In genomic region chr10:130049244-130049643, GRCh38 we compare ENCODE assay signal across 8 cellular contexts.
"Had no signal": no experiment of that assay in that cellular context is flagged by ENCODE, and none has a peak within 500 bp of the region (broad histone marks: within the 10 kb centered on the region; RNA-seq: fewer than 3 reads in every experiment).

No MANE protein-coding gene starts in this region.

- H3K36me3 ChIP-seq: HAP-1 had no signal

- H3K4me1 ChIP-seq: HAP-1 had no signal

- H3K4me3 ChIP-seq: GM23248, HAP-1 had no signal

- DNase-seq: GM23248, H7, HFFc6 had no signal

- H3K27ac Mint-ChIP-seq: HFFc6, IgD-negative memory B cell had no signal

- H3K27ac ChIP-seq: GM23248, HL-60 had no signal

- H2AFZ ChIP-seq: GM23248 had no signal

- H3K9ac ChIP-seq: GM23248 had no signal

- H3K4me1 Mint-ChIP-seq: IgD-negative memory B cell had no signal

- H3K9me3 Mint-ChIP-seq: HFFc6, IgD-negative memory B cell had no signal

- H3K4me3 Mint-ChIP-seq: HFFc6, IgD-negative memory B cell had no signal

- ATAC-seq: HCT116, HepG2 had no signal

- H3K27me3 Mint-ChIP-seq: IgD-negative memory B cell had no signal

- H3K9me3 ChIP-seq: HAP-1 had no signal

- H3K36me3 Mint-ChIP-seq: IgD-negative memory B cell had no signal
